Comparison of ENCODE assay signal across 8 cellular contexts in the genomic region with DNA sequence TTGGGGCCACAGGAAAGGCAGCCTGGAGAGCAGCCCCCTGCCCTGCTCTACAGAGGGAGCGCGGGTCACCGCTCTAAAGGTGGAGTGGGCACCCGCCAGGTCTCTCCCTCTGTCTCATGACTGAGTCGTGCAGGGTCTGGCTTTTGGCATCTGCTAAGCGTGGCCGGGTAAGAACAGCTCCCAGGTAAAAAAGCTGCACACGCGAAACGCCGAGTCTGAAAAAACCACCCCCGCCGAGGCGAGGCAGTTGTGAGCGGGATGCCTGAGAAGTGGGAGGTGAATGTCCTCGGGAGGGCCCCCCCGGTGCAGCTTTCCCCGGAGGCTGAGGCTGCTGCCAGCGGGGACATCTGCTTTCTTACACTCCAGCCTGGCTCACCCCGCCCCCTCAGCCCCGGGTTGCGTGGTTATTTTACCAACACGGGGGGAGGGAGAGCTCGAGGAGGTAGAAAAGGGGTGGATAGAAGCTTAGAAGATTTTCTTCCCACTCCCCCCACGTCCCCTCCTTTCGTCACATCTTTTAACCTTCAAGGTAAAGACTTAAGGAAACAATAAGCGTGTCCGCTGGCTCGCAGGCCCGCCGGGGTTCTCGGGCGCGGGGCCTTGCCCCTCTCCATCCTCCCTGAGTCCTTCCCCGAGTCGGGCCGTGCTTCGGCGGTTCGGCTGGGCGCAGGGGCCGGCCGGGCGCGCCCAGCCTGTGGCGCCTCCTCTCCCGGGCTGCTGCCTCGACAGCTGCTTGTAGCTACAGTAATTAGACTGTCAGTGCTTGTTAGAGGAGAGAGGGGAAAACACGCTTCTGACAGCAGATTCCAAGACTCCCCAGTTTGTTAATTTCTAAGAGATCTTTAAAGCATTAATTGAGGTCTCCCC.
DNase-seq lines count a peak whose midpoint lies in the region; ATAC-seq and TF ChIP-seq lines count a peak whose summit lies in the region.

No MANE protein-coding gene starts in this region.

- peaks cover 21% of the 10 kb centered on the region for H3K4me1 ChIP-seq in CD8-positive, alpha-beta memory T cell (ENCODE audit: insufficient read depth, low read length)
- H3K4me1 ChIP-seq in HUES6 (ENCODE audit: control insufficient read depth, insufficient read depth, low read length) (peaks cover 13% of the 10 kb centered on the region), body of pancreas (peaks cover 12% of the 10 kb centered on the region), iPS-20b (ENCODE audit: insufficient read depth, low read length) (no peaks in the 10 kb centered on the region; the same call in 1 of the 2 replicates), gastrocnemius medialis (peaks cover 4 to 12% of the 10 kb centered on the region in 2 donors)

- H3K4me1 Mint-ChIP-seq in CD8-positive, alpha-beta memory T cell: peaks cover 29 to 56% (median 46%) of the 10 kb centered on the region in 3 donors

- H3K36me3 ChIP-seq in CD8-positive, alpha-beta memory T cell (ENCODE audit: insufficient read depth, low read length): no peaks in the 10 kb centered on the region
- H3K36me3 ChIP-seq in HUES6 (ENCODE audit: control insufficient read depth, insufficient read depth, low read length) (no peaks in the 10 kb centered on the region), body of pancreas (replicated peaks in 1 of 2; ENCODE audit: insufficient read depth in 1 of 2, low read depth in 2 of 2) (no peaks in the 10 kb centered on the region), iPS-20b (ENCODE audit: insufficient read depth, low read depth, low read length) (no peaks in the 10 kb centered on the region), gastrocnemius medialis (no peaks in the 10 kb centered on the region)

- peak overlapping the region; percentile 86 to 99 (median 95) for H3K4me3 Mint-ChIP-seq in CD8-positive, alpha-beta memory T cell

- CTCF ChIA-PET in CD8-positive, alpha-beta memory T cell (lab: Charles Lee): interaction anchor here (0.8 to 1.4 kb wide), 5 partner anchors 9 to 36 kb away, joined by 3 to 7 read pairs (median 4); no protein-coding TSS in a partner anchor

- WGBS in body of pancreas, 2 donors: 4 to 10% methylated on average over 24 to 49 of the region's 49 CpGs

- H3K9me3 Mint-ChIP-seq in CD8-positive, alpha-beta memory T cell: no peaks in the 10 kb centered on the region

- H3K27ac Mint-ChIP-seq in CD8-positive, alpha-beta memory T cell: peak overlapping the region in 7 of 8 donors; percentile 51 to 91 (median 81)

- POLR2A ChIA-PET in CD8-positive, alpha-beta memory T cell (lab: Charles Lee): interaction anchor here (0.6 to 0.7 kb wide), 2 partner anchors 10 to 36 kb away, joined by 3 to 4 read pairs; no protein-coding TSS in a partner anchor

- ATAC-seq in GM19468 (IDR thresholded peaks at IDR 0.05; ENCODE audit: extremely low read depth, unreplicated experiment) (peak; percentile 42), body of pancreas (peak; percentile 61), gastrocnemius medialis (peak; percentile 53 to 67)

- H3K4me3 ChIP-seq in CD8-positive, alpha-beta memory T cell (ENCODE audit: low read length): peak overlapping the region; percentile 81
- peak overlapping the region; percentile 63 for H3K4me3 ChIP-seq in HUES6 (ENCODE audit: low read depth, low read length)
- peak overlapping the region in 1 of 2 donors; percentile 18 for H3K4me3 ChIP-seq in body of pancreas
- H3K4me3 ChIP-seq in iPS-20b (ENCODE audit: low read length): peak overlapping the region; percentile 68
- peak overlapping the region; percentile 48 to 86 (median 63) for H3K4me3 ChIP-seq in gastrocnemius medialis

- no peak for TF ChIP-seq CTCF in body of pancreas (IDR thresholded peaks at IDR 0.05)
- no peak for TF ChIP-seq CTCF in gastrocnemius medialis (IDR thresholded peaks at IDR 0.05 in 4 of 5, conservative IDR thresholded peaks at IDR 0.05 in 1 of 5)

- in situ Hi-C loops in gastrocnemius medialis (cut with MboI; ENCODE audit: low sequenced_read_pairs in 4 of 4): no loop called here

- H3K9me3 ChIP-seq in CD8-positive, alpha-beta memory T cell (ENCODE audit: low read length): no peaks in the 10 kb centered on the region
- no peaks in the 10 kb centered on the region for H3K9me3 ChIP-seq in HUES6 (ENCODE audit: control insufficient read depth, insufficient read depth, low read depth, low read length)
- H3K9me3 ChIP-seq in body of pancreas: no peaks in the 10 kb centered on the region
- H3K9me3 ChIP-seq in iPS-20b (ENCODE audit: insufficient read depth, low read depth, low read length): no peaks in the 10 kb centered on the region
- no peaks in the 10 kb centered on the region for H3K9me3 ChIP-seq in gastrocnemius medialis

- peak in 2 of 3 donors; percentile 4 to 13 for TF ChIP-seq POLR2A in body of pancreas (IDR thresholded peaks at IDR 0.05)
- no peak for TF ChIP-seq POLR2A in gastrocnemius medialis (IDR thresholded peaks at IDR 0.05)

- peaks cover 0 to 16% (median 0%) of the 10 kb centered on the region in 3 donors for H3K36me3 Mint-ChIP-seq in CD8-positive, alpha-beta memory T cell

- no peaks in the 10 kb centered on the region for H3K27me3 ChIP-seq in CD8-positive, alpha-beta memory T cell (ENCODE audit: insufficient read depth, low read length, poor library complexity, severe bottlenecking)
- H3K27me3 ChIP-seq in HUES6 (ENCODE audit: control insufficient read depth, insufficient read depth, low read length) (peaks cover 42% of the 10 kb centered on the region), body of pancreas (no peaks in the 10 kb centered on the region), iPS-20b (ENCODE audit: insufficient read depth, low read length) (peaks cover 66% of the 10 kb centered on the region), gastrocnemius medialis (no peaks in the 10 kb centered on the region)

- peak overlapping the region; percentile 55 for H3K9ac ChIP-seq in HUES6 (ENCODE audit: low read length)
- peak overlapping the region; percentile 30; the same call in 1 of the 2 replicates for H3K9ac ChIP-seq in iPS-20b (ENCODE audit: low read depth, low read length)

- DNase-seq in CD8-positive, alpha-beta memory T cell: peak; percentile 23 to 71 (median 48)
- DNase-seq in T-helper 9 cell (peak; percentile 47), body of pancreas (peak; percentile 31 to 55 (median 43)), gastrocnemius medialis (peak in 1 of 2 donors; percentile 54), GOT3 (lab: John Stamatoyannopoulos, UW) (no peak)

- no peaks in the 10 kb centered on the region for H3K27me3 Mint-ChIP-seq in CD8-positive, alpha-beta memory T cell

- intact Hi-C loops in body of pancreas (cut with DNase I) (no loop called here), gastrocnemius medialis (cut with DNase I; ENCODE audit: low total_unique reads) (no loop called here)

- peak overlapping the region; percentile 16 for H3K27ac ChIP-seq in CD8-positive, alpha-beta memory T cell (ENCODE audit: low read depth, low read length)
- no peak overlapping the region for H3K27ac ChIP-seq in HUES6 (ENCODE audit: low read depth, low read length)
- peak overlapping the region in 1 of 4 donors; percentile 14 for H3K27ac ChIP-seq in body of pancreas
- H3K27ac ChIP-seq in iPS-20b (ENCODE audit: low read length): no peak overlapping the region
- peak overlapping the region in 3 of 4 donors; percentile 16 to 45 (median 27) for H3K27ac ChIP-seq in gastrocnemius medialis

Comparison
In these comparisons a context has a peak if more than half of its experiments do, and no peak if none do; other contexts are left out.
1. H3K27ac ChIP-seq: peak in CD8-positive, alpha-beta memory T cell (single experiment) and gastrocnemius medialis (3 of 4); none in HUES6 (single experiment) and iPS-20b (single experiment).
2. POLR2A ChIP-seq: peak in body of pancreas (2 of 3); none in gastrocnemius medialis (0 of 2).
3. Peak in every context shown above with its lines, with median percentiles within 50 percentile points of each other: ATAC-seq.